Comparison of ENCODE assay signal across 6 cellular contexts in genomic region chr17:8189041-8189710, GRCh38. TPM values are rescaled to one million over a fixed set of nuclear protein-coding genes. Genes with fewer than 3 reads are reported as not detected.
DNase-seq lines count a peak whose midpoint lies in the region; ATAC-seq and TF ChIP-seq lines count a peak whose summit lies in the region.

No MANE protein-coding gene starts in this region.

- TF ChIP-seq CTCF in type B pancreatic cell (conservative IDR thresholded peaks at IDR 0.05), result no peak

- H3K27ac Mint-ChIP-seq in activated CD8-positive, alpha-beta memory T cell treated with anti-CD3 and anti-CD28 coated beads, Interleukin-2, amount 10 ng/mL, durations not matched to agents 7 days and 5 days, result no peak overlapping the region
- H3K27ac Mint-ChIP-seq in type B pancreatic cell, result no peak overlapping the region

- intact Hi-C loops in left colon (cut with DNase I, micrococcal nuclease), result loop anchor here in 1 of 2 donors (10.0 kb wide), 1 partner anchor 64 kb away; the partner anchor contains the start of gene HES7

- CTCF ChIA-PET in activated CD8-positive, alpha-beta memory T cell treated with anti-CD3 and anti-CD28 coated beads, Interleukin-2, amount 10 ng/mL, durations not matched to agents 7 days and 5 days (lab: Charles Lee), result interaction anchor here (0.8 to 11.4 kb wide), 13 partner anchors 10 to 556 kb away, joined by 3 to 124 read pairs (median 3); partner anchors contain the start of genes AURKB, CTC1 and SLC25A35

- H3K9me3 Mint-ChIP-seq in activated CD8-positive, alpha-beta memory T cell treated with anti-CD3 and anti-CD28 coated beads, Interleukin-2, amount 10 ng/mL, durations not matched to agents 7 days and 5 days (ENCODE audit: low read depth), result no peaks in the 10 kb centered on the region
- H3K9me3 Mint-ChIP-seq in type B pancreatic cell, result no peaks in the 10 kb centered on the region

- peak; percentile 57 for DNase-seq in activated CD8-positive, alpha-beta memory T cell treated with anti-CD3 and anti-CD28 coated beads, Interleukin-2, amount 10 ng/mL, durations not matched to agents 7 days and 5 days
- DNase-seq in left colon (peak in 1 of 2 donors; percentile 71), type B pancreatic cell (ENCODE audit: extremely low spot score, unreplicated experiment) (no peak), cortex of kidney (lab: John Stamatoyannopoulos, UW) (no peak), activated T-cell treated with anti-CD3 and anti-CD28 coated beads for 4 hours (no peak)

- ATAC-seq in GM18867 (IDR thresholded peaks at IDR 0.05; ENCODE audit: unreplicated experiment) (peak; percentile 0), left colon (peak; percentile 12)
- ATAC-seq in activated CD8-positive, alpha-beta memory T cell treated with anti-CD3 and anti-CD28 coated beads, Interleukin-2, amount 10 ng/mL, durations not matched to agents 7 days and 5 days, result no peak

- no peak overlapping the region for H3K4me3 Mint-ChIP-seq in activated CD8-positive, alpha-beta memory T cell treated with anti-CD3 and anti-CD28 coated beads, Interleukin-2, amount 10 ng/mL, durations not matched to agents 7 days and 5 days
- no peak overlapping the region for H3K4me3 Mint-ChIP-seq in type B pancreatic cell

- peaks cover 12% of the 10 kb centered on the region for H3K4me1 Mint-ChIP-seq in activated CD8-positive, alpha-beta memory T cell treated with anti-CD3 and anti-CD28 coated beads, Interleukin-2, amount 10 ng/mL, durations not matched to agents 7 days and 5 days
- H3K4me1 Mint-ChIP-seq in type B pancreatic cell (ENCODE audit: unreplicated experiment), result peaks cover 9% of the 10 kb centered on the region

- no peaks in the 10 kb centered on the region for H3K27me3 Mint-ChIP-seq in activated CD8-positive, alpha-beta memory T cell treated with anti-CD3 and anti-CD28 coated beads, Interleukin-2, amount 10 ng/mL, durations not matched to agents 7 days and 5 days
- H3K27me3 Mint-ChIP-seq in type B pancreatic cell, result no peaks in the 10 kb centered on the region

- no peaks in the 10 kb centered on the region for H3K36me3 Mint-ChIP-seq in activated CD8-positive, alpha-beta memory T cell treated with anti-CD3 and anti-CD28 coated beads, Interleukin-2, amount 10 ng/mL, durations not matched to agents 7 days and 5 days
- no peaks in the 10 kb centered on the region for H3K36me3 Mint-ChIP-seq in type B pancreatic cell

RNA-seq across cellular contexts. Expression of gene BORCS6, which starts 0.8 kb away (rescaled TPM):
- 10 to 100 TPM; 14.9 to 16.8 TPM for total RNA-seq in activated CD8-positive, alpha-beta memory T cell treated with anti-CD3 and anti-CD28 coated beads, Interleukin-2, amount 10 ng/mL, durations not matched to agents 7 days and 5 days
- total RNA-seq in left colon (10 to 100 TPM; 12.2 to 13.3 TPM), type B pancreatic cell (ENCODE audit: low replicate concordance) (4.8 and 6.9 TPM in 2 replicates)

RNA-seq across cellular contexts. Expression of gene TMEM107, which starts 13.0 kb away (rescaled TPM):
- 10 to 100 TPM; 29.9 to 61.0 TPM for total RNA-seq in activated CD8-positive, alpha-beta memory T cell treated with anti-CD3 and anti-CD28 coated beads, Interleukin-2, amount 10 ng/mL, durations not matched to agents 7 days and 5 days
- 10 to 100 TPM; 11.3 to 12.6 TPM for total RNA-seq in left colon
- 19.1 and 22.1 TPM in 2 replicates for total RNA-seq in type B pancreatic cell (ENCODE audit: low replicate concordance)

RNA-seq across cellular contexts. Expression of gene AURKB, which starts 21.2 kb away (rescaled TPM):
- 100 to 1,000 TPM; 197 to 234 TPM for total RNA-seq in activated CD8-positive, alpha-beta memory T cell treated with anti-CD3 and anti-CD28 coated beads, Interleukin-2, amount 10 ng/mL, durations not matched to agents 7 days and 5 days
- 10 to 100 TPM in 1 of 2 donors, 1 to 10 TPM in 1; 6.4 to 22.4 TPM for total RNA-seq in left colon
- total RNA-seq in type B pancreatic cell (ENCODE audit: low replicate concordance), result 35.0 and 108 TPM in 2 replicates

RNA-seq across cellular contexts. Expression of gene VAMP2, which starts 26.4 kb away (rescaled TPM):
- 10 to 100 TPM; 47.6 to 68.9 TPM for total RNA-seq in activated CD8-positive, alpha-beta memory T cell treated with anti-CD3 and anti-CD28 coated beads, Interleukin-2, amount 10 ng/mL, durations not matched to agents 7 days and 5 days
- total RNA-seq in left colon (10 to 100 TPM; 45.1 to 56.3 TPM), type B pancreatic cell (ENCODE audit: low replicate concordance) (44.7 and 46.3 TPM in 2 replicates)

RNA-seq across cellular contexts. Expression of gene PER1, which starts 37.0 kb away (rescaled TPM):
- total RNA-seq in activated CD8-positive, alpha-beta memory T cell treated with anti-CD3 and anti-CD28 coated beads, Interleukin-2, amount 10 ng/mL, durations not matched to agents 7 days and 5 days, result 10 to 100 TPM; 47.3 to 56.4 TPM
- 100 to 1,000 TPM in 1 of 2 donors, 10 to 100 TPM in 1; 35.0 to 113 TPM for total RNA-seq in left colon
- 31.0 and 33.2 TPM in 2 replicates for total RNA-seq in type B pancreatic cell (ENCODE audit: low replicate concordance)
